In genomic region chr20:56014998-56015397, GRCh38 we compare ENCODE assay signal across 26 cellular contexts. TPM values are rescaled to one million over a fixed set of nuclear protein-coding genes. Genes with fewer than 3 reads are reported as not detected.
"Had no signal": no experiment of that assay in that cellular context is flagged by ENCODE, and none has a peak within 500 bp of the region (broad histone marks: within the 10 kb centered on the region; RNA-seq: fewer than 3 reads in every experiment).

No MANE protein-coding gene starts in this region.

- FAIRE-seq: urothelium cell line had no signal

- H3K27me3 ChIP-seq: stomach, suprapubic skin, testis, thyroid gland, tibial artery, tibial nerve, transverse colon, upper lobe of left lung, upper lobe of right lung, uterus, vagina had no signal

- H3K36me3 ChIP-seq: stomach, suprapubic skin, thoracic aorta, thyroid gland, tibial artery, tibial nerve, transverse colon, upper lobe of left lung, upper lobe of right lung, uterus, vagina had no signal

- H3K9me3 ChIP-seq: suprapubic skin, testis, thoracic aorta, thyroid gland, tibial artery, tibial nerve, transverse colon, upper lobe of left lung, upper lobe of right lung, uterus, vagina had no signal

- H3K27ac ChIP-seq: stomach, suprapubic skin, testis, thoracic aorta, thyroid gland, tibial artery, tibial nerve, transverse colon, upper lobe of left lung, upper lobe of right lung, uterus, vagina had no signal

- DNase-seq: stimulated activated CD4-positive, alpha-beta T cell treated with anti-CD3 and anti-CD28 coated beads, Interleukin-2, amount 100 ng/mL, for 48 hours; stimulated activated CD4-positive, alpha-beta T cell treated with anti-CD3 and anti-CD28 coated beads, Interleukin-4, amount 100 ng/mL, for 1 hour; stimulated activated CD4-positive, alpha-beta T cell treated with anti-CD3 and anti-CD28 coated beads, Interleukin-4, amount 100 ng/mL, for 24 hours; stimulated activated CD4-positive, alpha-beta T cell treated with anti-CD3 and anti-CD28 coated beads, Interleukin-4, amount 100 ng/mL, for 4 hours; stimulated activated CD8-positive, alpha-beta memory T cell treated with anti-CD3 and anti-CD28 coated beads, Interleukin-4, amount 100 ng/mL, for 48 hours; stimulated activated naive B cell treated with anti-CD40 and anti-IgM and Interleukin-4, amounts not matched to agents 10 μg/mL and 1 μg/mL and 100 μg/mL, for 72 hours; stimulated activated naive CD4-positive, alpha-beta T cell; stimulated activated naive CD4-positive, alpha-beta T cell treated with Interleukin-2 at 50 U/mL for 16 hours; stimulated activated naive CD8-positive, alpha-beta T cell treated with anti-CD3 and anti-CD28 coated beads, Interleukin-15, amount 100 ng/mL, for 72 hours; stimulated activated naive CD8-positive, alpha-beta T cell treated with anti-CD3 and anti-CD28 coated beads, Interleukin-15, Interleukin-2, amounts not matched to agents 100 U/mL and 50 U/mL, for 24 hours; stomach; substantia nigra; testis; thyroid gland; tibial artery; transverse colon; trophoblast cell; upper lobe of left lung; upper lobe of right lung; uterus had no signal

- H3K4me1 ChIP-seq: stomach, suprapubic skin, testis, tibial artery, tibial nerve, transverse colon, upper lobe of left lung, upper lobe of right lung, uterus, vagina had no signal

- H3K4me3 ChIP-seq: stomach, suprapubic skin, testis, thoracic aorta, thyroid gland, tibial artery, tibial nerve, transverse colon, upper lobe of left lung, upper lobe of right lung, uterus, vagina had no signal

RNA-seq across cellular contexts. Expression of gene CBLN4, which starts 9.7 kb away (rescaled TPM):
- total RNA-seq: subcutaneous adipose tissue, thoracic aorta, vagina had no signal
